ENCODE assay signal across 1 cellular context in genomic region chr22:37000676-37001534, GRCh38.
TF ChIP-seq lines count a peak whose summit lies in the region.

No MANE protein-coding gene starts in this region.

TF ChIP-seq in IMR-90, 13 proteins besides CTCF, POLR2A, EP300 and RAD21 (continued from another document):
- no peak for TF ChIP-seq CEBPB (IDR thresholded peaks at IDR 0.05; ENCODE audit: low read depth, low read length)
- no peak for TF ChIP-seq USF2 (IDR thresholded peaks at IDR 0.05; ENCODE audit: low read depth, low read length)
- no peak for TF ChIP-seq RFX5 (IDR thresholded peaks at IDR 0.05; ENCODE audit: low read depth, low read length)
